Comparison of ENCODE assay signal across 15 cellular contexts in the genomic region with DNA sequence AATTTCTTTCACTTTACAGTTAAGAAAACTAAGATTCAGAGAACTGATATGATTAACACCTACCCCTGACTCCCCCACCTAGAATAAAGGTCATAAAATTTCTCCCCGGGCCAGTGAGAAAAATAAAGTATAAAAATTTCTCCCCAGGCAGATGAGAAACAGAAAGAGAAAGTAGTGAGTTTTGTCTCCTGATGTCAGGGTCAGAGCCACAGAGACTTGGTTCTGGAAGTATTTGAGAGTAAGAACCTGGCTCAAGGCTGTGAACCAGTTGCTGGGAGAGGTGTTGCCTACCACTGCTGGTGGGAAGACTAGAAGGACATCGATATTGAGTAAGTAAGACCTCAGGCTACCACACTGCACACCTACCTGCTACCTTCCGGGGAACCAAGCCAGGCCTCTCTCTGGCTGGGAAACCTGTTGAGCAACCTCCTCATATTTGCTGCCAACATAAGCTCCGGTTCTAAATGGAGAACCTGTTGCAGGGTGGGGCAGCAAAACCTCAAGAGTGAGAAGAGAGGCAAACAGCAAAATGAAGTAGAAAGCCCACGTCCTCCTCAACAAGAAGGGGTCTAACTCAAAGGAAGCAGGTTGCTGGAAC.
DNase-seq lines count a peak whose midpoint lies in the region; TF ChIP-seq lines count a peak whose summit lies in the region.
"Had no signal": no experiment of that assay in that cellular context is flagged by ENCODE, and none has a peak within 500 bp of the region (broad histone marks: within the 10 kb centered on the region; RNA-seq: fewer than 3 reads in every experiment).

No MANE protein-coding gene starts in this region.

- H3K4me1 ChIP-seq in A673 (ENCODE audit: insufficient read depth, low read length, poor library complexity, severe bottlenecking): no peaks in the 10 kb centered on the region

- peak overlapping the region; percentile 99 for H3K27ac Mint-ChIP-seq in type B pancreatic cell
- H3K27ac Mint-ChIP-seq: endodermal cell; nephron; T-helper 2 cell treated with Interferon-gamma antibody and Interleukin-4, amounts not matched to agents 5 μg/mL and 100 μg/mL, for 36 hours had no signal

- no peaks in the 10 kb centered on the region for H3K4me1 Mint-ChIP-seq in type B pancreatic cell (ENCODE audit: unreplicated experiment)
- H3K4me1 Mint-ChIP-seq: endodermal cell had no signal

- CTCF ChIA-PET in A673 (lab: Charles Lee): no interaction called here

- peak; percentile 8 for DNase-seq in NCI-H748 (lab: John Stamatoyannopoulos, UW; ENCODE audit: unreplicated experiment)
- no peak for DNase-seq in NCI-H748 treated with DMSO at 0.1 percent for 48 hours (lab: John Stamatoyannopoulos, UW)
- DNase-seq in LoVo (ENCODE audit: low spot score): peak; percentile 20
- peak; percentile 78 for DNase-seq in epithelial cell of esophagus (ENCODE audit: low read depth)
- no peak for DNase-seq in type B pancreatic cell (ENCODE audit: extremely low spot score, unreplicated experiment)
- no peak for DNase-seq in GM19238 (ENCODE audit: insufficient read length, low spot score)
- no peak for DNase-seq in A673 (ENCODE audit: low spot score)
- DNase-seq in activated CD4-positive, CD25-positive, alpha-beta regulatory T cell (lab: John Stamatoyannopoulos, UW): no peak
- DNase-seq: activated CD8-positive, alpha-beta memory T cell treated with anti-CD3 and anti-CD28 coated beads, Interleukin-2, amount 50 U/mL, for 48 hours; anterior cingulate cortex; endodermal cell; stimulated activated CD4-positive, alpha-beta T cell treated with anti-CD3 and anti-CD28 coated beads, Interleukin-15, amount 100 ng/mL, for 24 hours had no signal

- H3K36me3 Mint-ChIP-seq in type B pancreatic cell: peaks cover 27% of the 10 kb centered on the region

- POLR2A ChIA-PET in A673 (lab: Charles Lee; ENCODE audit: low non-redundant PET): no interaction called here

- no peak for TF ChIP-seq CTCF in epithelial cell of esophagus (IDR thresholded peaks at IDR 0.05; ENCODE audit: insufficient read depth, low read depth, low read length, missing control alignments)
- TF ChIP-seq CTCF in type B pancreatic cell (conservative IDR thresholded peaks at IDR 0.05): no peak
- TF ChIP-seq CTCF in A673 (conservative IDR thresholded peaks at IDR 0.05; ENCODE audit: low read depth, low read length): no peak

- intact Hi-C loops in A673 (cut with micrococcal nuclease; ENCODE audit: unreplicated experiment): no loop called here

- H3K9me3 Mint-ChIP-seq in type B pancreatic cell: peaks cover 9% of the 10 kb centered on the region
- H3K9me3 Mint-ChIP-seq: endodermal cell; T-helper 2 cell treated with Interferon-gamma antibody and Interleukin-4, amounts not matched to agents 5 μg/mL and 100 μg/mL, for 36 hours had no signal

- no peaks in the 10 kb centered on the region for H3K27me3 Mint-ChIP-seq in type B pancreatic cell

- no peak overlapping the region for H3K27ac ChIP-seq in A673 (ENCODE audit: low read depth, low read length, poor library complexity, severe bottlenecking)
- H3K27ac ChIP-seq: KMS-11 had no signal

- H3K4me3 ChIP-seq in epithelial cell of esophagus (ENCODE audit: low read length) (no peak overlapping the region), A673 (ENCODE audit: low read depth, low read length, poor library complexity, severe bottlenecking) (no peak overlapping the region)

- no peaks in the 10 kb centered on the region for H3K36me3 ChIP-seq in A673 (ENCODE audit: insufficient read depth, low read length, poor library complexity, severe bottlenecking)

- BruUV-seq in A673 (replicated peaks; lab: Mats Ljungman, UMichigan): no TSS peak

- H3K4me3 Mint-ChIP-seq in type B pancreatic cell: peak overlapping the region; percentile 72
- H3K4me3 Mint-ChIP-seq: endodermal cell; nephron; T-helper 2 cell treated with Interferon-gamma antibody and Interleukin-4, amounts not matched to agents 5 μg/mL and 100 μg/mL, for 36 hours had no signal

- no peaks in the 10 kb centered on the region for H3K27me3 ChIP-seq in A673 (replicated peaks; ENCODE audit: insufficient read depth, low read depth, low read length, poor library complexity)

- H3K9me3 ChIP-seq in A673 (ENCODE audit: low read depth, low read length, poor library complexity, severe bottlenecking): peaks cover 6% of the 10 kb centered on the region

Comparison
In these comparisons a context has a peak if more than half of its experiments do, and no peak if none do; other contexts are left out.
1. DNase-seq: peak in NCI-H748 (single experiment), LoVo (single experiment) and epithelial cell of esophagus (single experiment); none in NCI-H748 treated with DMSO at 0.1 percent for 48 hours (single experiment), type B pancreatic cell (single experiment), GM19238 (single experiment), A673 (single experiment) and activated CD4-positive, CD25-positive, alpha-beta regulatory T cell (0 of 4).